In genomic region chr20:3995749-3996305, GRCh38 we compare ENCODE assay signal across 21 cellular contexts. TPM values are rescaled to one million over a fixed set of nuclear protein-coding genes. Genes with fewer than 3 reads are reported as not detected.
A peak's percentile ranks its signal among the peaks of the same experiment; 100 is the strongest.
DNase-seq lines count a peak whose midpoint lies in the region; ATAC-seq and TF ChIP-seq lines count a peak whose summit lies in the region.
"Had no signal": no experiment of that assay in that cellular context is flagged by ENCODE, and none has a peak within 500 bp of the region (broad histone marks: within the 10 kb centered on the region; RNA-seq: fewer than 3 reads in every experiment).

No MANE protein-coding gene starts in this region.

- 85% methylated on average over 3 of the region's 3 CpGs for WGBS in SK-N-SH (ENCODE audit: low lambda C conversion rate)

- no peak overlapping the region for H3K4me3 Mint-ChIP-seq in T-cell
- peak overlapping the region; percentile 30 for H3K4me3 Mint-ChIP-seq in glutamatergic neuron (ENCODE audit: unreplicated experiment)

- H3K36me3 ChIP-seq in SK-N-SH (replicated peaks in 1 of 2; ENCODE audit: control insufficient read depth in 1 of 2, insufficient read depth in 2 of 2, low read length in 1 of 2) = no peaks in the 10 kb centered on the region
- H3K36me3 ChIP-seq in BLaER1 = peaks cover 29% of the 10 kb centered on the region

- H3K27ac ChIP-seq in SK-N-SH (ENCODE audit: low read depth in 2 of 2, low read length in 1 of 2) (peak overlapping the region in 1 of 2 experiments; percentile 52; a peak in 2 of 4 replicates), BLaER1 (no peak overlapping the region), substantia nigra (ENCODE audit: low read depth, low read length, poor library complexity, severe bottlenecking) (no peak overlapping the region)
- H3K27ac ChIP-seq: esophagus squamous epithelium had no signal

- H3K27me3 ChIP-seq in SK-N-SH (ENCODE audit: insufficient read depth) = no peaks in the 10 kb centered on the region
- no peaks in the 10 kb centered on the region for H3K27me3 ChIP-seq in BLaER1
- H3K27me3 ChIP-seq: esophagus squamous epithelium, heart right ventricle had no signal

- no peak for DNase-seq in SK-N-SH
- no peak for DNase-seq in T-cell
- DNase-seq in glutamatergic neuron = no peak
- DNase-seq in mesenteric fat pad (ENCODE audit: low spot score) = no peak
- DNase-seq in substantia nigra (lab: John Stamatoyannopoulos, UW) = no peak
- DNase-seq: activated CD4-positive, alpha-beta T cell treated with anti-CD3 and anti-CD28 coated beads, Interleukin-2, amount 50 U/mL, for 4 hours; CD4-positive, CD25-positive, alpha-beta regulatory T cell; central memory CD4-positive, alpha-beta T cell; effector CD4-positive, alpha-beta T cell; esophagus squamous epithelium; heart right ventricle; Karpas-422; NCI-H1105 treated with DMSO at 0.1 percent for 48 hours; NCI-H774; posterior cingulate gyrus; stimulated activated CD8-positive, alpha-beta memory T cell treated with anti-CD3 and anti-CD28 coated beads, Interleukin-4, amount 100 ng/mL, for 48 hours had no signal

- POLR2A ChIA-PET in SK-N-SH (lab: Yijun Ruan, JAX) = no interaction called here
- POLR2A ChIA-PET in T-cell (lab: Charles Lee) = interaction anchor here in 1 of 2 donors (0.5 kb wide), 1 partner anchor 11 kb away, joined by 6 read pairs; no protein-coding TSS in a partner anchor

- H3K9me3 ChIP-seq in SK-N-SH (no peaks in the 10 kb centered on the region), BLaER1 (no peaks in the 10 kb centered on the region)
- H3K9me3 ChIP-seq: esophagus squamous epithelium, heart right ventricle, thoracic aorta had no signal

- no peak overlapping the region for H3K4me3 ChIP-seq in SK-N-SH (ENCODE audit: low read depth in 2 of 2, low read length in 1 of 2)
- H3K4me3 ChIP-seq in BLaER1 = no peak overlapping the region
- H3K4me3 ChIP-seq: esophagus squamous epithelium, heart right ventricle, skin epidermis, thoracic aorta had no signal

- no peak for TF ChIP-seq RAD21 in SK-N-SH (IDR thresholded peaks at IDR 0.05; ENCODE audit: low read length)

- H3K27me3 Mint-ChIP-seq in T-cell (no peaks in the 10 kb centered on the region), glutamatergic neuron (ENCODE audit: unreplicated experiment) (peaks cover 5% of the 10 kb centered on the region)
- H3K27me3 Mint-ChIP-seq: CD4-positive, CD25-positive, alpha-beta regulatory T cell had no signal

- no peak; the same call in 2 of the 3 replicates for ATAC-seq in SK-N-SH treated with all-trans-retinoic acid at 6 μM for 48 hours
- ATAC-seq in T-cell (replicated peaks in 1 of 4) = no peak
- no peak for ATAC-seq in GM18861 (IDR thresholded peaks at IDR 0.05; ENCODE audit: unreplicated experiment)
- ATAC-seq: heart right ventricle had no signal

- no peak overlapping the region for H2AFZ ChIP-seq in SK-N-SH (ENCODE audit: low read depth)

- no peaks in the 10 kb centered on the region for H3K9me2 ChIP-seq in SK-N-SH

- peaks cover 63% of the 10 kb centered on the region for H3K79me2 ChIP-seq in SK-N-SH (ENCODE audit: insufficient read depth)

- H4K20me1 ChIP-seq in SK-N-SH (ENCODE audit: insufficient read depth) (peaks cover 45% of the 10 kb centered on the region; the same call in 1 of the 2 replicates), BLaER1 (peaks cover 50% of the 10 kb centered on the region)

- no peak for TF ChIP-seq EP300 in SK-N-SH (IDR thresholded peaks at IDR 0.05; ENCODE audit: borderline replicate concordance in 1 of 2, low read depth in 1 of 2, low read length in 1 of 2)

- CTCF ChIA-PET in SK-N-SH (lab: Yijun Ruan, JAX) (interaction anchor here (0.7 to 1.4 kb wide), 4 partner anchors 9 to 321 kb away, joined by 3 to 4 read pairs (median 3); no protein-coding TSS in a partner anchor), T-cell (lab: Charles Lee) (interaction anchor here in 1 of 2 donors (0.7 kb wide), 1 partner anchor 9 kb away, joined by 3 read pairs; no protein-coding TSS in a partner anchor)

- H3K36me3 Mint-ChIP-seq in T-cell (peaks cover 12% of the 10 kb centered on the region), glutamatergic neuron (ENCODE audit: unreplicated experiment) (no peaks in the 10 kb centered on the region)

- H3K9me3 Mint-ChIP-seq in T-cell (no peaks in the 10 kb centered on the region), glutamatergic neuron (ENCODE audit: unreplicated experiment) (peaks cover 5% of the 10 kb centered on the region)
- H3K9me3 Mint-ChIP-seq: CD4-positive, CD25-positive, alpha-beta regulatory T cell had no signal

- peaks cover 29 to 52% (median 48%) of the 10 kb centered on the region in 3 donors for H3K4me1 Mint-ChIP-seq in T-cell
- H3K4me1 Mint-ChIP-seq in glutamatergic neuron (ENCODE audit: low read depth, unreplicated experiment) = peaks cover 41% of the 10 kb centered on the region

- H3F3A ChIP-seq in SK-N-SH (replicated peaks; ENCODE audit: insufficient read depth) = peaks cover 32% of the 10 kb centered on the region

- peaks cover 3 to 24% of the 10 kb centered on the region in 2 experiments; a peak in 3 of 4 replicates for H3K4me1 ChIP-seq in SK-N-SH (ENCODE audit: control insufficient read depth in 1 of 2, insufficient read depth in 2 of 2, low read depth in 1 of 2, low read length in 1 of 2)
- peaks cover 51% of the 10 kb centered on the region for H3K4me1 ChIP-seq in BLaER1
- H3K4me1 ChIP-seq: esophagus squamous epithelium had no signal

- no peak overlapping the region for H3K9ac ChIP-seq in SK-N-SH
- H3K9ac ChIP-seq in BLaER1 = no peak overlapping the region

- H3K4me2 ChIP-seq in SK-N-SH = 0 out of 2 replicates have a peak overlapping the region, but pooled peaks have one; percentile 35
- peak overlapping the region; percentile 11; the same call in 1 of the 2 replicates for H3K4me2 ChIP-seq in BLaER1

- TF ChIP-seq CTCF in SK-N-SH (IDR thresholded peaks at IDR 0.05) (no peak), glutamatergic neuron (IDR thresholded peaks at IDR 0.05; ENCODE audit: partially characterized antibody, unreplicated experiment) (no peak)

- peak overlapping the region; percentile 79 to 81 for H3K27ac Mint-ChIP-seq in T-cell
- H3K27ac Mint-ChIP-seq in glutamatergic neuron (ENCODE audit: unreplicated experiment) = peak overlapping the region; percentile 41

TF ChIP-seq in SK-N-SH, 30 proteins besides CTCF, POLR2A, EP300 and RAD21 (continues in another document):
- no peak; the same call in 1 of the 2 replicates for TF ChIP-seq FOSL2 (IDR thresholded peaks at IDR 0.05; ENCODE audit: borderline replicate concordance, low read depth)
- no peak for TF ChIP-seq MAX (IDR thresholded peaks at IDR 0.05; ENCODE audit: low read depth)
- TF ChIP-seq, protein P1, sequence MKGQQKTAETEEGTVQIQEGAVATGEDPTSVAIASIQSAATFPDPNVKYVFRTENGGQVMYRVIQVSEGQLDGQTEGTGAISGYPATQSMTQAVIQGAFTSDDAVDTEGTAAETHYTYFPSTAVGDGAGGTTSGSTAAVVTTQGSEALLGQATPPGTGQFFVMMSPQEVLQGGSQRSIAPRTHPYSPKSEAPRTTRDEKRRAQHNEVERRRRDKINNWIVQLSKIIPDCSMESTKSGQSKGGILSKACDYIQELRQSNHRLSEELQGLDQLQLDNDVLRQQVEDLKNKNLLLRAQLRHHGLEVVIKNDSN (IDR thresholded peaks at IDR 0.05; ENCODE audit: borderline replicate concordance, low read depth) = no peak
- TF ChIP-seq TAF1 (IDR thresholded peaks at IDR 0.05; ENCODE audit: borderline replicate concordance, low read depth, low read length) = no peak

TF ChIP-seq in SK-N-SH treated with all-trans-retinoic acid at 6 μM for 48 hours, 23 proteins besides CTCF, POLR2A, EP300 and RAD21:
- TF ChIP-seq, protein P2, sequence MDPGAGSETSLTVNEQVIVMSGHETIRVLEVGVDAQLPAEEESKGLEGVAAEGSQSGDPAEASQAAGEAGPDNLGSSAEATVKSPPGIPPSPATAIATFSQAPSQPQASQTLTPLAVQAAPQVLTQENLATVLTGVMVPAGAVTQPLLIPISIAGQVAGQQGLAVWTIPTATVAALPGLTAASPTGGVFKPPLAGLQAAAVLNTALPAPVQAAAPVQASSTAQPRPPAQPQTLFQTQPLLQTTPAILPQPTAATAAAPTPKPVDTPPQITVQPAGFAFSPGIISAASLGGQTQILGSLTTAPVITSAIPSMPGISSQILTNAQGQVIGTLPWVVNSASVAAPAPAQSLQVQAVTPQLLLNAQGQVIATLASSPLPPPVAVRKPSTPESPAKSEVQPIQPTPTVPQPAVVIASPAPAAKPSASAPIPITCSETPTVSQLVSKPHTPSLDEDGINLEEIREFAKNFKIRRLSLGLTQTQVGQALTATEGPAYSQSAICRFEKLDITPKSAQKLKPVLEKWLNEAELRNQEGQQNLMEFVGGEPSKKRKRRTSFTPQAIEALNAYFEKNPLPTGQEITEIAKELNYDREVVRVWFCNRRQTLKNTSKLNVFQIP (CRISPR knock-in tag; IDR thresholded peaks at IDR 0.05; ENCODE audit: borderline replicate concordance, low read depth) = no peak
- no peak for TF ChIP-seq CSRNP3 (CRISPR knock-in tag; IDR thresholded peaks at IDR 0.05)

RNA-seq across cellular contexts. Expression of gene RNF24, which starts 19.5 kb away (rescaled TPM):
- polyA plus RNA-seq in SK-N-SH (2012; rRNA removed) = 6.9 and 7.9 TPM in 2 replicates
- 7.3 and 8.1 TPM in 2 replicates for polyA plus RNA-seq in SK-N-SH (2012; cell fraction: cytosol; rRNA removed)
- polyA plus RNA-seq in SK-N-SH (2012; cell fraction: nucleus; rRNA removed) = 9.7 and 9.9 TPM in 2 replicates
- 10 to 100 TPM in 4 of 5 donors, 1 to 10 TPM in 1; 6.9 to 31.7 (median 23.7) TPM for total RNA-seq in T-cell
- 123 TPM for total RNA-seq in glutamatergic neuron (ENCODE audit: unreplicated experiment)
- 17.3 TPM for total RNA-seq in mesenteric fat pad
